8 cellular contexts compared by ENCODE assay signal in the genomic region with DNA sequence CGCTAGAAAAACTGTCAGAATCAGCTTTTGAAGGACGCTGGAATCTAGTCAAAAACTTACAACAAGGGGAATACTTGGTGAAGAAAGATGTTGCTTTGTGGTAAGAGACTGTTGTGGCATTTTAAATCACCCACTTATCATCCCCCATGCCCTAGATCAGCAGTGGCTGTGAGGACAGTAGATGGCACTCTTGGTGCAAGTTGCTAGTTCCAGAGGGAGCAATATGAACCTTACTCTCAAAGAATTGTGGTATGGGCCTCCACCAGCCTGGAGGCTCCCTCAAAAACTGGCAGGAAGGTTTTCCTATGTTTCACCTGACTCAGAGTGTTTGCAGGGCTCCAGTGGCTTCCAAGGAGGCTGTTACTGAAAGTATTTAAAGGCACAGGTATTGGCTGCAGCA. TPM values are rescaled to one million over a fixed set of nuclear protein-coding genes. Genes with fewer than 3 reads are reported as not detected.
A peak's percentile ranks its signal among the peaks of the same experiment; 100 is the strongest.
DNase-seq lines count a peak whose midpoint lies in the region; ATAC-seq, FAIRE-seq and TF ChIP-seq lines count a peak whose summit lies in the region.

No MANE protein-coding gene starts in this region.

- no peaks in the 10 kb centered on the region for H3K9me3 ChIP-seq in Loucy (ENCODE audit: insufficient read depth, low read depth, low read length)

- H3K4me3 ChIP-seq in Loucy (ENCODE audit: low read length, poor library complexity, severe bottlenecking): no peak overlapping the region

- H3F3A ChIP-seq in Loucy (ENCODE audit: low read depth): no peaks in the 10 kb centered on the region

- FAIRE-seq in frontal cortex (lab: Jason Lieb, UNC): no peak

- intact Hi-C loops in posterior cingulate gyrus (cut with DNase I): loop anchor here (1.0 to 2.0 kb wide), 2 partner anchors 167 to 529 kb away; no protein-coding TSS in a partner anchor

- no peak overlapping the region for H3K27ac ChIP-seq in VCaP

- peak; percentile 53 for ATAC-seq in activated CD8-positive, alpha-beta memory T cell treated with anti-CD3 and anti-CD28 coated beads, Interleukin-2, amount 10 ng/mL, durations not matched to agents 7 days and 5 days
- ATAC-seq in HG03045 (IDR thresholded peaks at IDR 0.05; ENCODE audit: unreplicated experiment): no peak

- H3K36me3 Mint-ChIP-seq in activated CD8-positive, alpha-beta memory T cell treated with anti-CD3 and anti-CD28 coated beads, Interleukin-2, amount 10 ng/mL, durations not matched to agents 7 days and 5 days: no peaks in the 10 kb centered on the region
- no peaks in the 10 kb centered on the region for H3K36me3 Mint-ChIP-seq in mesothelial cell of epicardium

- peak; percentile 42 for DNase-seq in activated CD8-positive, alpha-beta memory T cell treated with anti-CD3 and anti-CD28 coated beads, Interleukin-2, amount 10 ng/mL, durations not matched to agents 7 days and 5 days
- no peak for DNase-seq in activated CD8-positive, alpha-beta memory T cell treated with anti-CD3 and anti-CD28 coated beads, Interleukin-2, amount 50 U/mL, for 48 hours
- DNase-seq in frontal cortex (ENCODE audit: low spot score in 2 of 2) (peak; percentile 18), posterior cingulate gyrus (peak in 6 of 10 donors; percentile 12 to 82 (median 45)), mesothelial cell of epicardium (ENCODE audit: low spot score in 2 of 2, unreplicated experiment in 2 of 2) (no peak)

- no peaks in the 10 kb centered on the region for H3K27me3 ChIP-seq in Loucy (ENCODE audit: insufficient read depth, low read length, poor library complexity, severe bottlenecking)

- H2AFZ ChIP-seq in Loucy (ENCODE audit: low read length): no peak overlapping the region; the same call in 1 of the 2 replicates

- no peaks in the 10 kb centered on the region for H3K9me2 ChIP-seq in Loucy (replicated peaks; ENCODE audit: low read depth, low read length)

- no peaks in the 10 kb centered on the region for H3K79me2 ChIP-seq in Loucy (ENCODE audit: insufficient read depth, low read length)

- no peaks in the 10 kb centered on the region for H4K20me1 ChIP-seq in Loucy (ENCODE audit: insufficient read depth, low read length, poor library complexity, severe bottlenecking)

- H3K4me1 Mint-ChIP-seq in activated CD8-positive, alpha-beta memory T cell treated with anti-CD3 and anti-CD28 coated beads, Interleukin-2, amount 10 ng/mL, durations not matched to agents 7 days and 5 days: no peaks in the 10 kb centered on the region
- no peaks in the 10 kb centered on the region for H3K4me1 Mint-ChIP-seq in mesothelial cell of epicardium

- no peaks in the 10 kb centered on the region for H3K4me1 ChIP-seq in Loucy (ENCODE audit: insufficient read depth, low read length, poor library complexity, severe bottlenecking)

- no peak overlapping the region for H3K9ac ChIP-seq in Loucy (ENCODE audit: low read depth, low read length, poor library complexity, severe bottlenecking)

- H3K27ac Mint-ChIP-seq in activated CD8-positive, alpha-beta memory T cell treated with anti-CD3 and anti-CD28 coated beads, Interleukin-2, amount 10 ng/mL, durations not matched to agents 7 days and 5 days: no peak overlapping the region
- no peak overlapping the region for H3K27ac Mint-ChIP-seq in mesothelial cell of epicardium

- H3K9me3 Mint-ChIP-seq in activated CD8-positive, alpha-beta memory T cell treated with anti-CD3 and anti-CD28 coated beads, Interleukin-2, amount 10 ng/mL, durations not matched to agents 7 days and 5 days (ENCODE audit: low read depth): no peaks in the 10 kb centered on the region
- peaks cover 9% of the 10 kb centered on the region for H3K9me3 Mint-ChIP-seq in mesothelial cell of epicardium

- CTCF ChIA-PET in activated CD8-positive, alpha-beta memory T cell treated with anti-CD3 and anti-CD28 coated beads, Interleukin-2, amount 10 ng/mL, durations not matched to agents 7 days and 5 days (lab: Charles Lee): interaction anchor here (0.6 to 0.7 kb wide), 2 partner anchors 11 to 33 kb away, joined by 3 read pairs; no protein-coding TSS in a partner anchor

- H3K36me3 ChIP-seq in Loucy (ENCODE audit: insufficient read depth, low read length): no peaks in the 10 kb centered on the region

- no peak overlapping the region for H3K4me2 ChIP-seq in Loucy (ENCODE audit: low read depth, low read length, poor library complexity, severe bottlenecking)

- peaks cover 6% of the 10 kb centered on the region for H3K27me3 Mint-ChIP-seq in activated CD8-positive, alpha-beta memory T cell treated with anti-CD3 and anti-CD28 coated beads, Interleukin-2, amount 10 ng/mL, durations not matched to agents 7 days and 5 days
- H3K27me3 Mint-ChIP-seq in mesothelial cell of epicardium (ENCODE audit: low read depth): no peaks in the 10 kb centered on the region

- no peak overlapping the region for H3K4me3 Mint-ChIP-seq in activated CD8-positive, alpha-beta memory T cell treated with anti-CD3 and anti-CD28 coated beads, Interleukin-2, amount 10 ng/mL, durations not matched to agents 7 days and 5 days
- no peak overlapping the region for H3K4me3 Mint-ChIP-seq in mesothelial cell of epicardium

- TF ChIP-seq CTCF in Loucy (conservative IDR thresholded peaks at IDR 0.05; ENCODE audit: low read length): peak; percentile 65
- TF ChIP-seq CTCF in VCaP (conservative IDR thresholded peaks at IDR 0.05): peak; percentile 73
- TF ChIP-seq CTCF in mesothelial cell of epicardium (IDR thresholded peaks at IDR 0.05; ENCODE audit: unreplicated experiment): no peak

RNA-seq across cellular contexts. Expression of a gene that starts 37.7 kb away (rescaled TPM):
- total RNA-seq in activated CD8-positive, alpha-beta memory T cell treated with anti-CD3 and anti-CD28 coated beads, Interleukin-2, amount 10 ng/mL, durations not matched to agents 7 days and 5 days: under 1 TPM in 1 of 2 experiments, not detected in 1; 0.12 TPM
- total RNA-seq in frontal cortex: 13.0 TPM
- 14.8 to 15.2 TPM (median 15.0 TPM) in 3 replicates for total RNA-seq in mesothelial cell of epicardium

Comparison
In these comparisons a context has a peak if more than half of its experiments do, and no peak if none do; other contexts are left out.
1. DNase-seq: peak in activated CD8-positive, alpha-beta memory T cell treated with anti-CD3 and anti-CD28 coated beads, Interleukin-2, amount 10 ng/mL, durations not matched to agents 7 days and 5 days (single experiment), frontal cortex (2 of 2) and posterior cingulate gyrus (6 of 10); none in activated CD8-positive, alpha-beta memory T cell treated with anti-CD3 and anti-CD28 coated beads, Interleukin-2, amount 50 U/mL, for 48 hours (single experiment) and mesothelial cell of epicardium (0 of 2).
2. RNA of a gene that starts 37.7 kb away (total RNA-seq): 14.8 to 15.2 TPM in mesothelial cell of epicardium and 13.0 TPM in frontal cortex (single experiment); 0.12 TPM in activated CD8-positive, alpha-beta memory T cell treated with anti-CD3 and anti-CD28 coated beads, Interleukin-2, amount 10 ng/mL, durations not matched to agents 7 days and 5 days; every median in the first group is over 10 times any median in the second.